In the genomic region with DNA sequence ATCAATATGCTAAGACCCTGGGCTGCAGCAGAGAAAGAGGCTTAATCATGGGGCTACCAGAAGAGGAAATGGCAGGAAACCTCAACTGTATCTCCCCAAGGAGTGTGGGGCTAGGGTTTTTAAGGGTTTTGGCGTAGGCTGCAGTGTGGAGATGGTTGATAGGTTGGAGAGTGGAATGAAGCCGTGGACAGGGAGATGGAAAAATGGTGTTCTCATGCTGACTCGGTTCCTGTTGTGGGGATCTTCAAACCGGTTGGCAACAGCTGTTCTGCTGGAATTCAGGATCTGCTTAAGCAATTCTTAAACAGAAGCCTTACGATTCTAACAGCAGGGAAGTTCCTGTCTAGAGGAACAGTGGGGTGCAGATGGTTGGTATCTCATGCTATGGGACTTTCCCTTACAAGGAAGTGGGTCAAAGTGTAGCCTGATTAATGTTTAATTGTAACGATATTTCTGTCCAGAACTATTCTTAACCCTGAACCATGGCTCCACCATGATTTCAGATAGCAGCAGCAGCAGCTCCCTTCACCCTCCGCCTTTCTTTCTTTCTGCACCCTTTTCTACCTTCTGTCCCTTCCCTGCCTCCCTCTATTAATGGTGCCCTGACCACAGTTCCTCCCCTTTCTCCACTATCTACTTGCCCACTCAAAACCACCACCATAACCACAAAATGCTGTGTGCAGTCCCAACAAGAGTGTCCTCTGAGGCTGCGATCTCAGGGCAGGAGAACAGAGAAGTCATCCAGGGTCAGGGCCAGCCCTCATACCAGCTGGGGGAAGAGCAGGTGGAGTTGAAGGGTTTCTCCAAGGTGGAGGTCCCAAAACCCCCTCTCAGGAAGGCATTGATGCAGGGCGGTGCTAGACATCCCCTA, we compare ENCODE assay signal across 9 cellular contexts. TPM values are rescaled to one million over a fixed set of nuclear protein-coding genes. Genes with fewer than 3 reads are reported as not detected.
DNase-seq lines count a peak whose midpoint lies in the region; ATAC-seq lines count a peak whose summit lies in the region.
"Had no signal": no experiment of that assay in that cellular context is flagged by ENCODE, and none has a peak within 500 bp of the region (broad histone marks: within the 10 kb centered on the region; RNA-seq: fewer than 3 reads in every experiment).

No MANE protein-coding gene starts in this region.

- peak overlapping the region; percentile 99 for H2AK5ac ChIP-seq in mesenchymal stem cell (ENCODE audit: low read length, severe bottlenecking)

- H3K4me3 ChIP-seq in mesenchymal stem cell (ENCODE audit: insufficient read depth in 1 of 2, low read depth in 1 of 2, low read length in 2 of 2) = no peak overlapping the region

- H3K4me1 Mint-ChIP-seq in T-helper 17 cell = peaks cover 51% of the 10 kb centered on the region

- H3K4me2 ChIP-seq in mesenchymal stem cell (ENCODE audit: low read length, poor library complexity, severe bottlenecking) = no peak overlapping the region

- no peak overlapping the region for H2BK12ac ChIP-seq in mesenchymal stem cell (ENCODE audit: low read length in 2 of 2)

- no peak overlapping the region for H3K23ac ChIP-seq in mesenchymal stem cell (ENCODE audit: low read length in 2 of 2)

- peaks cover 31% of the 10 kb centered on the region for H3K4me1 ChIP-seq in mesenchymal stem cell (ENCODE audit: control insufficient read depth, insufficient read depth, low read depth, low read length)

- H3K4me3 Mint-ChIP-seq in T-helper 17 cell = peak overlapping the region; percentile 74

- no peak overlapping the region for H3K4ac ChIP-seq in mesenchymal stem cell (ENCODE audit: low read depth in 1 of 2, low read length in 2 of 2)

- H3K27ac ChIP-seq in mesenchymal stem cell (ENCODE audit: low read length, poor library complexity, severe bottlenecking) = peak overlapping the region; percentile 94

- no peaks in the 10 kb centered on the region for H3K36me3 Mint-ChIP-seq in T-helper 17 cell (ENCODE audit: low read depth)

- no peak overlapping the region for H3K14ac ChIP-seq in mesenchymal stem cell (ENCODE audit: low read length in 2 of 2)

- 66% methylated on average over 9 of the region's 9 CpGs for WGBS in mesenchymal stem cell

- peak overlapping the region; percentile 95 for H3K27ac Mint-ChIP-seq in T-helper 17 cell

- no peak overlapping the region for H3K9ac ChIP-seq in mesenchymal stem cell (ENCODE audit: low read length)

- H3K79me1 ChIP-seq in mesenchymal stem cell (replicated peaks; ENCODE audit: low read length, poor library complexity, severe bottlenecking) = no peaks in the 10 kb centered on the region

- H2BK15ac ChIP-seq in mesenchymal stem cell (ENCODE audit: low read depth, poor library complexity, severe bottlenecking) = no peak overlapping the region

- H3K36me3 ChIP-seq in mesenchymal stem cell (ENCODE audit: control insufficient read depth in 1 of 2, insufficient read depth in 2 of 2, low read depth in 1 of 2, low read length in 2 of 2) = no peaks in the 10 kb centered on the region

- no peak overlapping the region for H4K8ac ChIP-seq in mesenchymal stem cell (ENCODE audit: low read length)

- H2BK120ac ChIP-seq in mesenchymal stem cell (ENCODE audit: low read depth, low read length) = no peak overlapping the region

- DNase-seq in Daoy (ENCODE audit: low read depth) (peak; percentile 51), T-helper 17 cell (no peak), mesenchymal stem cell (peak; percentile 67), NCI-H748 (lab: John Stamatoyannopoulos, UW; ENCODE audit: unreplicated experiment) (no peak), D341Med (ENCODE audit: low spot score) (no peak), superior temporal gyrus (ENCODE audit: extremely low spot score) (no peak)

- H2AFZ ChIP-seq in mesenchymal stem cell (ENCODE audit: low read depth, low read length) = no peak overlapping the region

- H3K9me3 ChIP-seq in T-helper 17 cell (ENCODE audit: control insufficient read depth, low read length, poor library complexity, severe bottlenecking) (no peaks in the 10 kb centered on the region), mesenchymal stem cell (ENCODE audit: control insufficient read depth, low read length) (no peaks in the 10 kb centered on the region)

- peak; percentile 56 for ATAC-seq in HG02610 (IDR thresholded peaks at IDR 0.05; ENCODE audit: unreplicated experiment)
- peak; percentile 29 for ATAC-seq in T-helper 17 cell
- no peak for ATAC-seq in HG02973 (IDR thresholded peaks at IDR 0.05; ENCODE audit: unreplicated experiment)

- no peak overlapping the region for H3K18ac ChIP-seq in mesenchymal stem cell (ENCODE audit: low read depth in 1 of 2, low read length in 2 of 2)

- H3K27me3 ChIP-seq in mesenchymal stem cell (ENCODE audit: control insufficient read depth in 1 of 2, insufficient read depth in 1 of 2, low read length in 2 of 2) = peaks cover 0 to 25% of the 10 kb centered on the region in 2 experiments

- H3K27me3 Mint-ChIP-seq in T-helper 17 cell = no peaks in the 10 kb centered on the region

- H2BK5ac ChIP-seq in mesenchymal stem cell (ENCODE audit: low read depth, low read length, poor library complexity, severe bottlenecking) = peak overlapping the region; percentile 67

- H4K91ac ChIP-seq in mesenchymal stem cell (ENCODE audit: low read length) = no peak overlapping the region

RNA-seq across cellular contexts. Expression of a gene that starts 30.8 kb away (rescaled TPM):
- total RNA-seq in Daoy (2014; rRNA removed; shearing (Covaris generic)) = 0.23 and 0.80 TPM in 2 replicates
- total RNA-seq in T-helper 17 cell = under 1 TPM in 1 of 2 donors, not detected in 1; 0.47 TPM
- 0.10 TPM for polyA plus RNA-seq in mesenchymal stem cell (2013, experiment 1 of 2)
- 0.10 TPM for polyA plus RNA-seq in mesenchymal stem cell (2013, experiment 2 of 2)
- total RNA-seq: osteoblast had no signal

RNA-seq across cellular contexts. Expression of a gene that starts 48.4 kb away (rescaled TPM):
- total RNA-seq in Daoy (2014; rRNA removed; shearing (Covaris generic)) = 10.9 and 23.2 TPM in 2 replicates
- 10 to 100 TPM; 21.0 to 24.0 TPM for total RNA-seq in T-helper 17 cell
- 3.0 TPM for polyA plus RNA-seq in mesenchymal stem cell (2013, experiment 1 of 2)
- 3.2 TPM for polyA plus RNA-seq in mesenchymal stem cell (2013, experiment 2 of 2)

Comparison
In these comparisons a context has a peak if more than half of its experiments do, and no peak if none do; other contexts are left out.
1. DNase-seq: peak in Daoy (single experiment) and mesenchymal stem cell (single experiment); none in T-helper 17 cell (0 of 3), NCI-H748 (single experiment), D341Med (single experiment) and superior temporal gyrus (single experiment).